8 cellular contexts compared by ENCODE assay signal in the genomic region with DNA sequence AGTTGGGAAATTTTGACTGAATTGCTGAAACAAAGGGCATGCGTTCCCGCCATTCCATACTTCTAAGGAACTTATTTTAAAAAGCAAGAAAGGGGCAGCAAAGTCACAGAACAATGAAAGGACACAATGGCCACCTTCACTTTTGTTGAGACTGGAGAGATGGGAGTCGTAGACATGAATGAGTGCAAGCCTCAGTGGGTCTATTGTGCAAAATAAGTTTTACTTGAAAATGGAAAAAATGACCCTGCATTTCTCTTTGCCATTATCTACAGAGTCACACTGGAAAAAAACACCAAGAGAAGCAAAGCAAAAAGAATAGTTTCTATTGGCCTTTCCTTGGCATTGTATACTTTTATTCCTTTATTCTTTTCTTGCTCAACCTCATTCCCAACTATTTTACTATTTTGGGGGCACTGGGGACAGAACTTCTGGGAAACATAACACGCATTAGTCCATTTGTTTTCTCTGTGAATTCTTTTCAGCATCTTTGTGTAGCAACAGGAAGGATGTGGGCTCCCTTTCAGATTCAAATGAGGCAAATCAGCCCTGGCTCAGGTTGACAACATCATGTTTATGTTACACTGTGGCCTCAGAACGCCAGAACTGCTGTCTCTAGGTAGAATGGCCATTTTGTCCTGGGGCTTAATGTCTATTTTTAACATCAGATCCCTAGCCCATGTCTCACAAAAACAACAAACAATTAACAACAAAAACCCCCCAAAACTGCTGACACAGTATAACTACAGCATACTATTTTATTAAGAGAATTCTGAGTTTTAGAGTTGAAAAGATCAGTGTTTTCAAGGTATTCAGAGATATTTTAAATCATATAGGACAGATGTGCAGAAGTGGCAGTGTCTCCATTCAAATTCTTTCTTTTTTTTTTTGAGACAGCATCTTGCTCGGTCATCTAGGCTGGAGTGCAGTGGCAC.
DNase-seq lines count a peak whose midpoint lies in the region; ATAC-seq lines count a peak whose summit lies in the region.

No MANE protein-coding gene starts in this region.

- DNase-seq in activated CD4-positive, alpha-beta T cell treated with anti-CD3 and anti-CD28 coated beads, Interleukin-2, amount 10 ng/mL, durations not matched to agents 7 days and 5 days = peak; percentile 84
- no peak for DNase-seq in medulla oblongata (ENCODE audit: extremely low spot score)
- no peak for DNase-seq in DMS 273 treated with DMSO at 0.1 percent for 48 hours (lab: John Stamatoyannopoulos, UW)
- DNase-seq in COLO829 (ENCODE audit: low spot score) = no peak

- peaks cover 12% of the 10 kb centered on the region for H3K9me3 Mint-ChIP-seq in activated CD4-positive, alpha-beta T cell treated with anti-CD3 and anti-CD28 coated beads, Interleukin-2, amount 10 ng/mL, durations not matched to agents 7 days and 5 days

- H3K27ac Mint-ChIP-seq in activated CD4-positive, alpha-beta T cell treated with anti-CD3 and anti-CD28 coated beads, Interleukin-2, amount 10 ng/mL, durations not matched to agents 7 days and 5 days = peak overlapping the region; percentile 98

- peaks cover 33% of the 10 kb centered on the region for H3K4me1 ChIP-seq in iPS-18a (ENCODE audit: control insufficient read depth, low read depth, low read length)

- peak; percentile 96 for ATAC-seq in GM18909 (IDR thresholded peaks at IDR 0.05; ENCODE audit: poor library complexity, unreplicated experiment)
- peak; percentile 92 for ATAC-seq in HG02973 (IDR thresholded peaks at IDR 0.05; ENCODE audit: unreplicated experiment)
- ATAC-seq in HG03196 (IDR thresholded peaks at IDR 0.05; ENCODE audit: unreplicated experiment) = no peak

- H3K27me3 ChIP-seq in iPS-18a (ENCODE audit: control insufficient read depth, insufficient read depth, low read length) = no peaks in the 10 kb centered on the region

- POLR2A ChIA-PET in activated CD4-positive, alpha-beta T cell treated with anti-CD3 and anti-CD28 coated beads, Interleukin-2, amount 10 ng/mL, durations not matched to agents 7 days and 5 days (lab: Charles Lee) = no interaction called here

- H3K27ac ChIP-seq in iPS-18a (ENCODE audit: low read length) = peak overlapping the region; percentile 66

- H3K9me3 ChIP-seq in iPS-18a (ENCODE audit: control insufficient read depth, low read depth, low read length) = no peaks in the 10 kb centered on the region

- CTCF ChIA-PET in activated CD4-positive, alpha-beta T cell treated with anti-CD3 and anti-CD28 coated beads, Interleukin-2, amount 10 ng/mL, durations not matched to agents 7 days and 5 days (lab: Charles Lee) = interaction anchor here (0.9 to 3.0 kb wide), 5 partner anchors 9 to 278 kb away, joined by 3 to 23 read pairs (median 4); no protein-coding TSS in a partner anchor

- peaks cover 95% of the 10 kb centered on the region for H3K4me1 Mint-ChIP-seq in activated CD4-positive, alpha-beta T cell treated with anti-CD3 and anti-CD28 coated beads, Interleukin-2, amount 10 ng/mL, durations not matched to agents 7 days and 5 days

- H3K27me3 Mint-ChIP-seq in activated CD4-positive, alpha-beta T cell treated with anti-CD3 and anti-CD28 coated beads, Interleukin-2, amount 10 ng/mL, durations not matched to agents 7 days and 5 days = no peaks in the 10 kb centered on the region

- H3K9ac ChIP-seq in iPS-18a (ENCODE audit: low read length) = peak overlapping the region; percentile 52

- H3K36me3 Mint-ChIP-seq in activated CD4-positive, alpha-beta T cell treated with anti-CD3 and anti-CD28 coated beads, Interleukin-2, amount 10 ng/mL, durations not matched to agents 7 days and 5 days (ENCODE audit: low read depth) = peaks cover 70% of the 10 kb centered on the region

- H3K4me3 ChIP-seq in iPS-18a (ENCODE audit: low read length) = no peak overlapping the region

- no peaks in the 10 kb centered on the region for H3K36me3 ChIP-seq in iPS-18a (ENCODE audit: control insufficient read depth, low read depth, low read length)

- peak overlapping the region; percentile 64 for H3K4me3 Mint-ChIP-seq in activated CD4-positive, alpha-beta T cell treated with anti-CD3 and anti-CD28 coated beads, Interleukin-2, amount 10 ng/mL, durations not matched to agents 7 days and 5 days
